8 cellular contexts compared by ENCODE assay signal in genomic region chr12:121711237-121711924, GRCh38. TPM values are rescaled to one million over a fixed set of nuclear protein-coding genes. Genes with fewer than 3 reads are reported as not detected.
DNase-seq lines count a peak whose midpoint lies in the region; ATAC-seq, FAIRE-seq and TF ChIP-seq lines count a peak whose summit lies in the region.
"Not testable (repeated sequence)": the region's sequence is repeated elsewhere in the genome, so short reads cannot be mapped to it uniquely, and the experiment has no call there.

No MANE protein-coding gene starts in this region.

- not testable (repeated sequence) for ATAC-seq in activated B cell treated with CpG ODN at 0.5 μM for 24 hours (ENCODE audit: low read depth); K562; lung (ENCODE audit: insufficient read depth, low FRiP score)

- intact Hi-C loops in Caco-2 (cut with micrococcal nuclease; ENCODE audit: unreplicated experiment): loop anchor here (5.0 kb wide), 1 partner anchor 176 kb away; the partner anchor contains the start of gene PSMD9
- intact Hi-C loops in activated B cell treated with CpG ODN at 0.5 μM for 24 hours (cut with micrococcal nuclease); K562 (cut with micrococcal nuclease): not testable (repeated sequence)

- H4K20me1 ChIP-seq in K562 (replicated peaks; ENCODE audit: control insufficient read depth, insufficient read depth, low read length): not testable (repeated sequence)

- H3K9me3 Mint-ChIP-seq in Caco-2 (ENCODE audit: unreplicated experiment); activated B cell treated with CpG ODN at 0.5 μM for 24 hours; type B pancreatic cell: not testable (repeated sequence)

- not testable (repeated sequence) for H3K9me3 ChIP-seq in Caco-2; MG63; K562 (replicated peaks; ENCODE audit: control insufficient read depth, insufficient read depth, low read depth, low read length); lung (ENCODE audit: control insufficient read depth in 2 of 2, insufficient read depth in 1 of 2, low read length in 1 of 2)

- not testable (repeated sequence) for DNase-seq in Caco-2; MG63; activated B cell treated with CpG ODN at 0.5 μM for 24 hours; K562 (ENCODE audit: extremely low read depth in 1 of 4, low spot score in 3 of 4); type B pancreatic cell (ENCODE audit: extremely low spot score, unreplicated experiment)
- peak; percentile 30 for DNase-seq in fibroblast of the aortic adventitia (ENCODE audit: low read depth)
- DNase-seq in lung (ENCODE audit: low spot score): peak; percentile 59
- peak; percentile 75 for DNase-seq in renal cortical epithelial cell (ENCODE audit: low read depth)

- H3K27me3 ChIP-seq in Caco-2 (replicated peaks; ENCODE audit: control insufficient read depth, insufficient read depth, low read length); MG63; K562 (ENCODE audit: control insufficient read depth in 2 of 2, insufficient read depth in 2 of 2, low read length in 2 of 2); lung (ENCODE audit: control insufficient read depth, insufficient read depth): not testable (repeated sequence)

- peak overlapping the region; percentile 81 for H3K4me3 Mint-ChIP-seq in Caco-2 (ENCODE audit: unreplicated experiment)
- H3K4me3 Mint-ChIP-seq in activated B cell treated with CpG ODN at 0.5 μM for 24 hours: peak overlapping the region; percentile 97
- H3K4me3 Mint-ChIP-seq in type B pancreatic cell: peak overlapping the region; percentile 94

- peak overlapping the region; percentile 65 to 78; a peak in 2 of 4 replicates for H3K9ac ChIP-seq in K562 (ENCODE audit: insufficient read depth in 1 of 2, low read depth in 2 of 2, low read length in 2 of 2)

- H3K27ac ChIP-seq in K562 (ENCODE audit: extremely low read depth, low read depth, low read length) (peak overlapping the region; percentile 78; the same call in 1 of the 3 replicates), lung (ENCODE audit: low read depth in 1 of 2, low read length in 1 of 2) (peak overlapping the region; percentile 55 to 88)

- peaks cover 41% of the 10 kb centered on the region for H3K36me3 Mint-ChIP-seq in Caco-2 (ENCODE audit: insufficient read depth, unreplicated experiment)
- not testable (repeated sequence) for H3K36me3 Mint-ChIP-seq in activated B cell treated with CpG ODN at 0.5 μM for 24 hours (ENCODE audit: low read depth); type B pancreatic cell

- H3K4me2 ChIP-seq in K562 (ENCODE audit: insufficient read depth, low read length): peak overlapping the region; percentile 91; the same call in 1 of the 2 replicates

- not testable (repeated sequence) for H3K4me3 ChIP-seq in Caco-2 (ENCODE audit: low read depth, low read length); fibroblast of the aortic adventitia (ENCODE audit: low read depth, low read length); lung
- H3K4me3 ChIP-seq in MG63 (peak overlapping the region; percentile 88), K562 (peak overlapping the region; percentile 96)

- H3K4me1 ChIP-seq in Caco-2: peaks cover 35% of the 10 kb centered on the region
- peaks cover 19 to 33% of the 10 kb centered on the region in 2 experiments; a peak in 4 of 5 replicates for H3K4me1 ChIP-seq in K562 (replicated peaks in 1 of 2; ENCODE audit: control insufficient read depth in 2 of 2, insufficient read depth in 2 of 2, low read length in 2 of 2)
- H3K4me1 ChIP-seq in lung (ENCODE audit: control insufficient read depth in 2 of 2, insufficient read depth in 2 of 2, low read length in 2 of 2): not testable (repeated sequence)

- BruUV-seq in Caco-2 (replicated peaks; lab: Mats Ljungman, UMichigan); K562 (replicated peaks; lab: Mats Ljungman, UMichigan): not testable (repeated sequence)

- not testable (repeated sequence) for TF ChIP-seq EP300 in K562 (IDR thresholded peaks at IDR 0.05; ENCODE audit: low read length)

- CTCF ChIA-PET in Caco-2 (lab: Charles Lee): interaction anchor here (1.8 kb wide), 1 partner anchor 43 kb away, joined by 4 read pairs; no protein-coding TSS in a partner anchor
- CTCF ChIA-PET in activated B cell treated with CpG ODN at 0.5 μM for 24 hours (lab: Charles Lee): interaction anchor here (1.4 to 2.2 kb wide), 3 partner anchors 12 to 83 kb away, joined by 3 to 21 read pairs (median 5); partner anchors contain the start of gene RHOF
- CTCF ChIA-PET in K562 (lab: Yijun Ruan, JAX; ENCODE audit: low intra/inter-chr PET ratio): interaction anchor here (0.6 kb wide), 1 partner anchor 9 kb away, joined by 3 read pairs; no protein-coding TSS in a partner anchor

- H3K27me3 Mint-ChIP-seq in Caco-2 (ENCODE audit: insufficient read depth, unreplicated experiment); activated B cell treated with CpG ODN at 0.5 μM for 24 hours; type B pancreatic cell: not testable (repeated sequence)

- in situ Hi-C loops in K562 (cut with MboI): not testable (repeated sequence)

- not testable (repeated sequence) for H2AFZ ChIP-seq in K562 (ENCODE audit: low read depth, low read length)

- 68% methylated on average over 18 of the region's 20 CpGs for WGBS in K562 (ENCODE audit: insufficient coverage, low coverage, missing lambda C conversion rate)
- 61 to 62% methylated on average over 20 of the region's 20 CpGs for WGBS in lung, 2 donors

- not testable (repeated sequence) for TF ChIP-seq CTCF in Caco-2 (IDR thresholded peaks at IDR 0.05; ENCODE audit: insufficient read depth in 1 of 2, low read depth in 1 of 2, low read length in 1 of 2, severe bottlenecking in 1 of 2, unreplicated experiment in 1 of 2); activated B cell treated with CpG ODN at 0.5 μM for 24 hours (IDR thresholded peaks at IDR 0.05); K562 (IDR thresholded peaks at IDR 0.05 in 2 of 3, conservative IDR thresholded peaks at IDR 0.05 in 1 of 3; ENCODE audit: insufficient read depth in 2 of 3, low read depth in 1 of 3, low read length in 3 of 3); fibroblast of the aortic adventitia (IDR thresholded peaks at IDR 0.05; ENCODE audit: insufficient read depth, low read length); lung (IDR thresholded peaks at IDR 0.05; ENCODE audit: control extremely low read depth, extremely low read depth); type B pancreatic cell (conservative IDR thresholded peaks at IDR 0.05)

- H3K27ac Mint-ChIP-seq in Caco-2 (ENCODE audit: unreplicated experiment): peak overlapping the region; percentile 94
- peak overlapping the region; percentile 90 for H3K27ac Mint-ChIP-seq in activated B cell treated with CpG ODN at 0.5 μM for 24 hours
- peak overlapping the region; percentile 90 for H3K27ac Mint-ChIP-seq in type B pancreatic cell

- POLR2A ChIA-PET in Caco-2 (lab: Charles Lee): interaction anchor here (0.8 to 1.0 kb wide), 2 partner anchors 38 to 83 kb away, joined by 4 to 5 read pairs; no protein-coding TSS in a partner anchor
- POLR2A ChIA-PET in activated B cell treated with CpG ODN at 0.5 μM for 24 hours (lab: Charles Lee): interaction anchor here (0.6 to 2.0 kb wide), 10 partner anchors 24 to 242 kb away, joined by 4 to 12 read pairs (median 6); partner anchors contain the start of gene RHOF
- POLR2A ChIA-PET in K562 (lab: Yijun Ruan, JAX): interaction anchor here (0.6 to 2.2 kb wide), 6 partner anchors 10 to 376 kb away, joined by 3 to 10 read pairs (median 3); partner anchors contain the start of gene PSMD9

- H3K4me1 Mint-ChIP-seq in Caco-2 (ENCODE audit: low read depth, unreplicated experiment): peaks cover 17% of the 10 kb centered on the region
- peaks cover 32% of the 10 kb centered on the region for H3K4me1 Mint-ChIP-seq in activated B cell treated with CpG ODN at 0.5 μM for 24 hours
- H3K4me1 Mint-ChIP-seq in type B pancreatic cell (ENCODE audit: unreplicated experiment): peaks cover 31% of the 10 kb centered on the region

- not testable (repeated sequence) for FAIRE-seq in K562 (lab: Jason Lieb, UNC)

- not testable (repeated sequence) for H3K36me3 ChIP-seq in Caco-2 (ENCODE audit: control insufficient read depth, insufficient read depth, low read length); MG63; lung (ENCODE audit: control insufficient read depth in 2 of 2, insufficient read depth in 2 of 2, low read length in 2 of 2)
- H3K36me3 ChIP-seq in K562 (ENCODE audit: control insufficient read depth, insufficient read depth, low read length): peaks cover 11% of the 10 kb centered on the region; the same call in 1 of the 3 replicates

- TF ChIP-seq RAD21 in K562 (CRISPR knock-in tag; conservative IDR thresholded peaks at IDR 0.05 in 1 of 2, IDR thresholded peaks at IDR 0.05 in 1 of 2): not testable (repeated sequence)

- not testable (repeated sequence) for TF ChIP-seq POLR2A in K562 (conservative IDR thresholded peaks at IDR 0.05)

- H3K9me1 ChIP-seq in K562 (ENCODE audit: control insufficient read depth, insufficient read depth, low read length): not testable (repeated sequence)

- peaks cover 36% of the 10 kb centered on the region for H3K79me2 ChIP-seq in K562 (ENCODE audit: control insufficient read depth, insufficient read depth, low read length)

RNA-seq across cellular contexts. Expression of gene TMEM120B, which starts 1.2 kb away (rescaled TPM):
- total RNA-seq in Caco-2 (2022) (15.5 and 15.9 TPM in 2 replicates), activated B cell treated with CpG ODN at 0.5 μM for 24 hours (7.3 and 8.3 TPM in 2 replicates), K562 (2014; rRNA removed) (9.0 and 11.2 TPM in 2 replicates), K562 (2014; rRNA removed; fragmentation: Illumina TruSeq; extraction: Trizol) (4.7 and 7.4 TPM in 2 replicates), K562 (2015; rRNA removed; fragmentation: Illumina TruSeq; extraction: Trizol) (6.5 and 7.0 TPM in 2 replicates), K562 (2021) (17.0 and 18.6 TPM in 2 replicates), fibroblast of the aortic adventitia (ENCODE audit: low replicate concordance) (3.4 and 8.0 TPM in 2 replicates), lung (10 to 100 TPM in 1 of 2 donors, 1 to 10 TPM in 1; 3.9 to 17.7 TPM), renal cortical epithelial cell (8.5 and 12.8 TPM in 2 replicates), type B pancreatic cell (ENCODE audit: low replicate concordance) (11.3 and 14.0 TPM in 2 replicates)
- total RNA-seq in MG63 (2014; rRNA removed; shearing (Covaris generic); ENCODE audit: low replicate concordance): 3.6 and 6.6 TPM in 2 replicates
- total RNA-seq in K562 (2011; cell fraction: chromatin; rRNA removed; ENCODE audit: low replicate concordance): 35.7 and 82.7 TPM in 2 replicates
- total RNA-seq in K562 (2011; cell fraction: nucleolus; rRNA removed): 44.5 and 46.5 TPM in 2 replicates
- total RNA-seq in K562 (2011; cell fraction: nucleoplasm; rRNA removed): 44.1 and 47.5 TPM in 2 replicates
- polyA plus RNA-seq in K562 (2011; rRNA removed) (7.2 and 11.4 TPM in 2 replicates), K562 (2014; fragmentation: Illumina TruSeq; extraction: Trizol) (10.1 and 11.4 TPM in 2 replicates), K562 (2014; fragmentation: Nextera tagmentation; extraction: Ambion mirVana) (1 to 10 TPM; 1.7 to 3.8 TPM), K562 (2014; rRNA removed) (12.2 and 18.5 TPM in 2 replicates), lung (10 to 100 TPM in 1 of 2 donors, 1 to 10 TPM in 1; 5.6 to 10.5 TPM)
- 10.3 and 15.3 TPM in 2 replicates for polyA plus RNA-seq in K562 (2011; cell fraction: cytosol; rRNA removed)
- 28.6 and 45.5 TPM in 2 replicates for polyA plus RNA-seq in K562 (2011; cell fraction: nucleus; rRNA removed)
- 6.7 and 14.1 TPM in 2 replicates for polyA plus RNA-seq in K562 (2012)
- 13.6 and 16.5 TPM in 2 replicates for polyA minus RNA-seq in K562 (2011; rRNA and poly(A)+ RNA removed)
- 7.0 and 11.8 TPM in 2 replicates for polyA minus RNA-seq in K562 (2011; cell fraction: cytosol; rRNA and poly(A)+ RNA removed)
- polyA minus RNA-seq in K562 (2011; cell fraction: nucleus; rRNA and poly(A)+ RNA removed): 8.1 and 13.1 TPM in 2 replicates

RNA-seq across cellular contexts. Expression of gene MORN3, which starts 41.9 kb away (rescaled TPM):
- total RNA-seq in Caco-2 (2022) (21.8 and 36.5 TPM in 2 replicates), activated B cell treated with CpG ODN at 0.5 μM for 24 hours (0.20 and 0.42 TPM in 2 replicates), K562 (2014; rRNA removed) (0.09 and 0.12 TPM in 2 replicates), K562 (2014; rRNA removed; fragmentation: Illumina TruSeq; extraction: Trizol) (0.22 and 0.26 TPM in 2 replicates), K562 (2015; rRNA removed; fragmentation: Illumina TruSeq; extraction: Trizol) (0.11 TPM in 2 replicates), K562 (2021) (0.22 TPM in 2 replicates), fibroblast of the aortic adventitia (ENCODE audit: low replicate concordance) (0.63 and 3.8 TPM in 2 replicates), lung (1 to 10 TPM; 2.4 to 5.8 TPM), renal cortical epithelial cell (under 0.01 and 3.1 TPM in 2 replicates), type B pancreatic cell (ENCODE audit: low replicate concordance) (0.80 and 0.83 TPM in 2 replicates)
- not detected in 2 replicates for total RNA-seq in MG63 (2014; rRNA removed; shearing (Covaris generic); ENCODE audit: low replicate concordance)
- 0.14 and 0.25 TPM in 2 replicates for total RNA-seq in K562 (2011; cell fraction: chromatin; rRNA removed; ENCODE audit: low replicate concordance)
- 0.17 TPM in 1 of 2 replicates, not detected in the other for total RNA-seq in K562 (2011; cell fraction: nucleolus; rRNA removed)
- total RNA-seq in K562 (2011; cell fraction: nucleoplasm; rRNA removed): 0.31 TPM in 1 of 2 replicates, not detected in the other
- polyA plus RNA-seq in K562 (2011; rRNA removed) (0.20 and 0.28 TPM in 2 replicates), K562 (2014; fragmentation: Illumina TruSeq; extraction: Trizol) (0.19 and 0.32 TPM in 2 replicates), K562 (2014; fragmentation: Nextera tagmentation; extraction: Ambion mirVana) (under 1 TPM; 0.25 to 0.27 TPM), K562 (2014; rRNA removed) (0.12 and 0.15 TPM in 2 replicates), lung (1 to 10 TPM; 2.8 to 3.2 TPM)
- polyA plus RNA-seq in K562 (2011; cell fraction: cytosol; rRNA removed): 0.32 and 0.39 TPM in 2 replicates
- 0.07 and 0.29 TPM in 2 replicates for polyA plus RNA-seq in K562 (2011; cell fraction: nucleus; rRNA removed)
- 0.18 and 0.25 TPM in 2 replicates for polyA plus RNA-seq in K562 (2012)
- 0.11 TPM in 1 of 2 replicates, not detected in the other for polyA minus RNA-seq in K562 (2011; rRNA and poly(A)+ RNA removed)
- polyA minus RNA-seq in K562 (2011; cell fraction: cytosol; rRNA and poly(A)+ RNA removed): not detected in 2 replicates
- polyA minus RNA-seq in K562 (2011; cell fraction: nucleus; rRNA and poly(A)+ RNA removed): not detected in 2 replicates
